ENCODE assay signal across 6 cellular contexts in the genomic region with DNA sequence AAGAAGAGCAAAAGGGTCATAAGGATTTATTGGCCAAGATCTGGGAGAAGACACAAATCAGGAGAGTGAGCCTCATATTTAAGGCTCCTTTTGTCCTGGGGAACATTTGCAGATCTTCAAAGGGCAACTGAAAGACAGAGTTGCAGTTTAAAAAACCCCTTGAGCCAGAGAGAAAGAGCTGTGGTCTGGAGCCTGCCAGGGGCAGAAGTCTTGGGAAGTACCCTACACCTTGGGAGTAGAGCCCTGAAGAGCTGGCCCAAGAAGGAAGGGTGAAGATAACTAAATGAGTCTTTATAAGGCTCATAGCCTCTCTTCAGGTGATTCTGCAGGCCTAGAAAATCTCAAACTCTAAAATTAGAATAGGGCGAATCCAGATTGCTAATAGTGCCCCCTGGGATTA.
"Had no signal": no experiment of that assay in that cellular context is flagged by ENCODE, and none has a peak within 500 bp of the region (broad histone marks: within the 10 kb centered on the region; RNA-seq: fewer than 3 reads in every experiment).

No MANE protein-coding gene starts in this region.

- FAIRE-seq: GM12891, GM12892, GM18507, GM19239 had no signal

- DNase-seq: GDM1, GF-D8 had no signal
